In the genomic region with DNA sequence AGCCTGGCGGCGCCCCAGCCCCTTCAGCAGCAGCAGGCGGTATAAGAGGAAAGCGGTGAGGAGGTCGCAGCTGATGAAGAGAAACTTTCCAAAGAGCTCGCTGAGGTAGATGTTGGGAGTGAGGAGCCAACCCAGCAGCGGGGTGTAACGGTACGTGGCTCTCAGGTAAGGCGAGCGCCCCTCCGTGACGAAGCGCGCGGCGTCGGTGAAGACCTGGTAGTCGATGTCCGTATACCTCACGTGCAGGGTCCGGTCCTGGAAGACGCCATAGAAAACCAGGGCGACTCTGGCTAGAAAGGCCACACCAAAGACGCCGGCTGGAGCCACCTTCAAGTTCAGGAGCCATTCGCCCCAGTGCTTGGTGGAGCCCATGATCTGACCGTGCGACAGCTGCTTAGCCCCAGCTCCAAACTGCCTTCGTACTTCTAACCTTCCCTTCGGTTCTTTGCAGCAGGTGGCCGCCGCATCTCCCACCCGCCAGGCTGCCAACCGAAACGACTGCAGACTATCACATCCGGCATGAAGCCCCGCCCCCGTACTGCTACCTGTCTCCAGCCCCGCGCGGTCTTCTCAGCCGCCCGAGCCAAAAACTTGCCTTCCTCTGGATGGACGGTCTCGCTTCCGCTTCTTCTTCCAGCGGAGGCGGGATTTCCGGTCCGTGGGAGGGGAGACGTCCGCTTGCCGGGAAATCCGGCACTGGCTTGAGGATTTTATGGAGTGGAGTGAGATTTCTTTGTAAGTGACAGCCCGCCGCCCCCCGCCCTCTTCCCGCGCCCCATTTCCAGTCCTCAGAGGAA, we compare ENCODE assay signal across 8 cellular contexts. TPM values are rescaled to one million over a fixed set of nuclear protein-coding genes. Genes with fewer than 3 reads are reported as not detected.
DNase-seq lines count a peak whose midpoint lies in the region; ATAC-seq, FAIRE-seq and TF ChIP-seq lines count a peak whose summit lies in the region.

TSS of gene PIGM (minus strand) at position 623 of the 797 bp plus-strand sequence. CDS start at position 372, 251 bp downstream.

- H3K27me3 ChIP-seq in BE2C = peaks cover 12% of the 10 kb centered on the region

- H3K4me3 Mint-ChIP-seq in activated CD4-positive, alpha-beta T cell treated with anti-CD3 and anti-CD28 coated beads for 36 hours = peak within 1 kb of the TSS; percentile 96

- peak; percentile 96 for FAIRE-seq in GM19239 (lab: Jason Lieb, UNC)

- peak within 1 kb of the TSS; percentile 92 for H3K27ac Mint-ChIP-seq in activated CD4-positive, alpha-beta T cell treated with anti-CD3 and anti-CD28 coated beads for 36 hours

- peak within 1 kb of the TSS; percentile 84 for H3K4me3 ChIP-seq in BE2C (ENCODE audit: low read depth, low read length)

- peaks cover 4% of the 10 kb centered on the region for H3K36me3 Mint-ChIP-seq in activated CD4-positive, alpha-beta T cell treated with anti-CD3 and anti-CD28 coated beads for 36 hours (ENCODE audit: low read depth)

- no peaks in the 10 kb centered on the region for H3K9me3 ChIP-seq in BE2C

- H3K36me3 ChIP-seq in BE2C = no peaks in the 10 kb centered on the region

- no peaks in the 10 kb centered on the region for H3K27me3 Mint-ChIP-seq in activated CD4-positive, alpha-beta T cell treated with anti-CD3 and anti-CD28 coated beads for 36 hours

- H3K27ac ChIP-seq in cingulate gyrus (ENCODE audit: low read depth, low read length) = peak within 1 kb of the TSS; percentile 62

- H3K4me1 ChIP-seq in BE2C = no peaks in the 10 kb centered on the region

- CTCF ChIA-PET in activated CD4-positive, alpha-beta T cell treated with anti-CD3 and anti-CD28 coated beads for 36 hours (lab: Charles Lee) = interaction anchor here (0.6 to 4.5 kb wide), 14 partner anchors 8 to 346 kb away, joined by 3 to 57 read pairs (median 5); partner anchors contain the start of genes KCNJ9 and TAGLN2

- POLR2A ChIA-PET in activated CD4-positive, alpha-beta T cell treated with anti-CD3 and anti-CD28 coated beads for 36 hours (lab: Charles Lee) = interaction anchor here (0.9 to 1.9 kb wide), 5 partner anchors 9 to 954 kb away, joined by 3 to 8 read pairs (median 4); partner anchors contain the start of gene TAGLN2

- TF ChIP-seq CTCF in BE2C (IDR thresholded peaks at IDR 0.05; ENCODE audit: low read depth, low read length) = no peak

- H3K4me1 Mint-ChIP-seq in activated CD4-positive, alpha-beta T cell treated with anti-CD3 and anti-CD28 coated beads for 36 hours = peaks cover 34% of the 10 kb centered on the region

- ATAC-seq in HG03442 (IDR thresholded peaks at IDR 0.05; ENCODE audit: unreplicated experiment) = peak; percentile 95
- peak; percentile 96 for ATAC-seq in activated CD4-positive, alpha-beta T cell treated with anti-CD3 and anti-CD28 coated beads for 36 hours

- H3K9me3 Mint-ChIP-seq in activated CD4-positive, alpha-beta T cell treated with anti-CD3 and anti-CD28 coated beads for 36 hours (ENCODE audit: low read depth) = no peaks in the 10 kb centered on the region

- intact Hi-C loops in activated CD4-positive, alpha-beta T cell treated with anti-CD3 and anti-CD28 coated beads for 36 hours (cut with DNase I, micrococcal nuclease) = loop anchor here (1.0 to 5.0 kb wide), 9 partner anchors 51 to 254 kb away; partner anchors contain the start of genes DUSP23 (in 2 of the 2), IGSF8 (in 2 of the 2), DCAF8 (in 1 of the 2) and KCNJ9 (in 1 of the 2)

- DNase-seq in BE2C (peak; percentile 94), GM19239 (ENCODE audit: insufficient read length, low spot score) (peak; percentile 82), NCI-H510A treated with DMSO at 0.1 percent for 48 hours (lab: John Stamatoyannopoulos, UW) (peak; percentile 92), kidney tubule cell (ENCODE audit: low spot score) (peak; percentile 96)
- DNase-seq in activated CD4-positive, alpha-beta T cell treated with anti-CD3 and anti-CD28 coated beads for 36 hours = peak; percentile 97
- DNase-seq in stimulated activated CD4-positive, alpha-beta T cell treated with anti-CD3 and anti-CD28 coated beads, Interleukin-1b, Interleukin-23, amount 100 ng/mL, for 1 hour (ENCODE audit: low read depth in 2 of 2) = peak; percentile 80 to 84

RNA-seq across cellular contexts. Expression of gene PIGM, which starts in this region (rescaled TPM):
- polyA plus RNA-seq in BE2C (2012; ENCODE audit: insufficient read depth, insufficient read length, low read depth) = 8.2 TPM
- 1 to 10 TPM; 4.3 to 4.7 TPM for total RNA-seq in activated CD4-positive, alpha-beta T cell treated with anti-CD3 and anti-CD28 coated beads for 36 hours

Comparison
In these comparisons a context has a peak if more than half of its experiments do, and no peak if none do; other contexts are left out.
1. Peak in every context shown above with its lines: DNase-seq, ATAC-seq, H3K4me3 ChIP-seq and H3K27ac ChIP-seq.